2 cellular contexts compared by ENCODE assay signal in the genomic region with DNA sequence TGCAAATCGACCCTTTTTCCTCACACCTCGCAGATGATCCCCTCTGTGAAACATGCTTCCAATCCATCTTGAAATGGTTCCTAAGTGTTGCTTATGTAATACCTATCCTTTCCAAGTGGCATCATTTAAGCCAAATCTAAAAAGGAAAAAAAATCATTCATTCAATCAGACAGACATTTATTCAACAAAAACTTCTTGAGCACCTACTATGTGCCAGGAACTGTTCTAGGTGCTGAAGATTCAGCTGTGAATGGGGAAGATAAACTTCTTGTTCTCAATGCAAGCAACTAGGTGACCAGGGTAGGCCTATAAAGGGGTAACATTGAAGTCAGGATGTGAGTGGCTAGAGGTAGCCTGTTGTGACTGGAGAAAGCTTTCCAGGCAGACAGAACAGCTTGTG.
TF ChIP-seq lines count a peak whose summit lies in the region.

No MANE protein-coding gene starts in this region.

TF ChIP-seq in HCT116, 20 proteins besides CTCF, POLR2A, EP300 and RAD21:
- TF ChIP-seq SP1 (IDR thresholded peaks at IDR 0.05; ENCODE audit: low read depth): no peak
- TF ChIP-seq, protein P1, sequence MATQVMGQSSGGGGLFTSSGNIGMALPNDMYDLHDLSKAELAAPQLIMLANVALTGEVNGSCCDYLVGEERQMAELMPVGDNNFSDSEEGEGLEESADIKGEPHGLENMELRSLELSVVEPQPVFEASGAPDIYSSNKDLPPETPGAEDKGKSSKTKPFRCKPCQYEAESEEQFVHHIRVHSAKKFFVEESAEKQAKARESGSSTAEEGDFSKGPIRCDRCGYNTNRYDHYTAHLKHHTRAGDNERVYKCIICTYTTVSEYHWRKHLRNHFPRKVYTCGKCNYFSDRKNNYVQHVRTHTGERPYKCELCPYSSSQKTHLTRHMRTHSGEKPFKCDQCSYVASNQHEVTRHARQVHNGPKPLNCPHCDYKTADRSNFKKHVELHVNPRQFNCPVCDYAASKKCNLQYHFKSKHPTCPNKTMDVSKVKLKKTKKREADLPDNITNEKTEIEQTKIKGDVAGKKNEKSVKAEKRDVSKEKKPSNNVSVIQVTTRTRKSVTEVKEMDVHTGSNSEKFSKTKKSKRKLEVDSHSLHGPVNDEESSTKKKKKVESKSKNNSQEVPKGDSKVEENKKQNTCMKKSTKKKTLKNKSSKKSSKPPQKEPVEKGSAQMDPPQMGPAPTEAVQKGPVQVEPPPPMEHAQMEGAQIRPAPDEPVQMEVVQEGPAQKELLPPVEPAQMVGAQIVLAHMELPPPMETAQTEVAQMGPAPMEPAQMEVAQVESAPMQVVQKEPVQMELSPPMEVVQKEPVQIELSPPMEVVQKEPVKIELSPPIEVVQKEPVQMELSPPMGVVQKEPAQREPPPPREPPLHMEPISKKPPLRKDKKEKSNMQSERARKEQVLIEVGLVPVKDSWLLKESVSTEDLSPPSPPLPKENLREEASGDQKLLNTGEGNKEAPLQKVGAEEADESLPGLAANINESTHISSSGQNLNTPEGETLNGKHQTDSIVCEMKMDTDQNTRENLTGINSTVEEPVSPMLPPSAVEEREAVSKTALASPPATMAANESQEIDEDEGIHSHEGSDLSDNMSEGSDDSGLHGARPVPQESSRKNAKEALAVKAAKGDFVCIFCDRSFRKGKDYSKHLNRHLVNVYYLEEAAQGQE (IDR thresholded peaks at IDR 0.05; ENCODE audit: low read depth): peak; percentile 12; the same call in 1 of the 2 replicates

TF ChIP-seq in K562, 482 proteins besides CTCF, POLR2A, EP300 and RAD21:
- TF ChIP-seq ZNF79 (CRISPR knock-in tag; IDR thresholded peaks at IDR 0.05; ENCODE audit: low read depth) (no peak), ZKSCAN1 (IDR thresholded peaks at IDR 0.05; ENCODE audit: low read depth, low read length) (peak; percentile 84; the same call in 1 of the 2 replicates)
